ENCODE assay signal across 13 cellular contexts in the genomic region with DNA sequence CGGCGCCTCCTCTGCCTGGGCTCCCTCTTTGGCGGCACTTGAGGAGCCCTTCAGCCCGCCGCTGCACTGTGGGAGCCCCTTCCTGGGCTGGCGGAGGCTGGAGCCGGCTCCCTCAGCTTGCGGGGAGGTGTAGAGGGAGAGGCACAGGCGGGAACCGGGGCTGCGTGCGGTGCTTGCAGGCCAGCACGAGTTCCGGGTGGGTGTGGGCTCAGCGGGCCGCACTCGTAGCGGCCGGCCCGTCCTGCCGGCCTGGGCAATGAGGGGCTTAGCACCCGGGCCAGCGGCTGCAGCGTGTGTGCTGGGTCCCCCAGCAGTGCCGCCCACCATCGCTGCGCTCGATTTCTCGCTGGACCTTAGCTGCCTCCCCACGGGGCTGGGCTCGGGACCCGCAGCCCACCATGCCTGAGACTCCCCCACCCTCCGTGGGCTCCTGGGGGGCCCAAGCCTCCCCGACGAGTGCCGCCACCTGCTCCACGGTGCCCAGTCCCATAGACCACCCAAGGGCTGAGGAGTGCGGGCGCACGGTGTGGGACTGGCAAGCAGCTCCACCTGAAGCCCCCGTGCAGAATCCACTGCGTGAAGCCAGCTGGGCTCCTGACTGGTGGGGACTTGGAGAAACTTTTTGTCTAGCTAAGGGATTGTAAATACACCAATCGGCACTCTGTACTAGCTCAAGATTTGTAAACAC.
A peak's percentile ranks its signal among the peaks of the same experiment; 100 is the strongest.
DNase-seq lines count a peak whose midpoint lies in the region; ATAC-seq and TF ChIP-seq lines count a peak whose summit lies in the region.
"Had no signal": no experiment of that assay in that cellular context is flagged by ENCODE, and none has a peak within 500 bp of the region (broad histone marks: within the 10 kb centered on the region; RNA-seq: fewer than 3 reads in every experiment).

No MANE protein-coding gene starts in this region.

- H3K36me3 Mint-ChIP-seq in activated T-cell treated with anti-CD3 and anti-CD28 coated beads, Interleukin-2, amount 50 U/mL, for 72 hours (ENCODE audit: insufficient read depth in 2 of 2), result peaks cover 18 to 20% of the 10 kb centered on the region in 2 donors
- peaks cover 43% of the 10 kb centered on the region for H3K36me3 Mint-ChIP-seq in effector memory CD8-positive, alpha-beta T cell (ENCODE audit: insufficient read depth)
- H3K36me3 Mint-ChIP-seq in stimulated activated effector memory CD8-positive, alpha-beta T cell treated with anti-CD3 and anti-CD28 coated beads, Interleukin-12 subunit alpha, Interleukin-12 subunit beta, amount 100 ng/mL, for 72 hours, result peaks cover 48% of the 10 kb centered on the region

- no peak for DNase-seq in activated T-cell treated with anti-CD3 and anti-CD28 coated beads, Interleukin-2, amount 50 U/mL, for 72 hours
- DNase-seq in activated T-cell treated with anti-CD3 and anti-CD28 coated beads, Interleukin-2, amount 50 U/mL, for 48 hours, result no peak
- DNase-seq in NB4 (ENCODE audit: low read depth) (no peak), HuH-7.5 (ENCODE audit: low spot score) (no peak)
- no peak for DNase-seq in effector memory CD8-positive, alpha-beta T cell
- DNase-seq in stimulated activated effector memory CD8-positive, alpha-beta T cell treated with anti-CD3 and anti-CD28 coated beads, Interleukin-12 subunit alpha, Interleukin-12 subunit beta, amount 100 ng/mL, for 72 hours (ENCODE audit: low spot score in 2 of 2), result no peak
- DNase-seq in stimulated activated CD4-positive, alpha-beta T cell treated with anti-CD3 and anti-CD28 coated beads, Interleukin-4, amount 100 ng/mL, for 4 hours, result no peak
- DNase-seq: hypothalamus, NCI-H146 had no signal

- no peaks in the 10 kb centered on the region for H3K27me3 Mint-ChIP-seq in activated T-cell treated with anti-CD3 and anti-CD28 coated beads, Interleukin-2, amount 50 U/mL, for 72 hours (ENCODE audit: low read depth)
- no peaks in the 10 kb centered on the region for H3K27me3 Mint-ChIP-seq in effector memory CD8-positive, alpha-beta T cell
- H3K27me3 Mint-ChIP-seq: progenitor cell of endocrine pancreas had no signal

- ATAC-seq in activated T-cell treated with anti-CD3 and anti-CD28 coated beads, Interleukin-2, amount 50 U/mL, for 72 hours (replicated peaks in 1 of 2), result no peak
- no peak for ATAC-seq in effector memory CD8-positive, alpha-beta T cell (replicated peaks)
- no peak for ATAC-seq in stimulated activated effector memory CD8-positive, alpha-beta T cell treated with anti-CD3 and anti-CD28 coated beads, Interleukin-12 subunit alpha, Interleukin-12 subunit beta, amount 100 ng/mL, for 72 hours
- no peak for ATAC-seq in HG03571 (IDR thresholded peaks at IDR 0.05; ENCODE audit: unreplicated experiment)
- ATAC-seq: left colon, Right ventricle myocardium inferior had no signal

- H3K4me3 ChIP-seq in NB4 (ENCODE audit: low read depth, low read length), result peak overlapping the region; percentile 30

- H3K27ac Mint-ChIP-seq in activated T-cell treated with anti-CD3 and anti-CD28 coated beads, Interleukin-2, amount 50 U/mL, for 72 hours, result no peak overlapping the region
- peak overlapping the region; percentile 100 for H3K27ac Mint-ChIP-seq in effector memory CD8-positive, alpha-beta T cell
- H3K27ac Mint-ChIP-seq in stimulated activated effector memory CD8-positive, alpha-beta T cell treated with anti-CD3 and anti-CD28 coated beads, Interleukin-12 subunit alpha, Interleukin-12 subunit beta, amount 100 ng/mL, for 72 hours, result peak overlapping the region; percentile 100

- peaks cover 54% of the 10 kb centered on the region for H3K4me1 Mint-ChIP-seq in activated T-cell treated with anti-CD3 and anti-CD28 coated beads, Interleukin-2, amount 50 U/mL, for 72 hours (ENCODE audit: low read depth)
- H3K4me1 Mint-ChIP-seq in effector memory CD8-positive, alpha-beta T cell (ENCODE audit: low read depth in 2 of 2), result peaks cover 29 to 40% of the 10 kb centered on the region in 2 donors
- peaks cover 45% of the 10 kb centered on the region for H3K4me1 Mint-ChIP-seq in stimulated activated effector memory CD8-positive, alpha-beta T cell treated with anti-CD3 and anti-CD28 coated beads, Interleukin-12 subunit alpha, Interleukin-12 subunit beta, amount 100 ng/mL, for 72 hours

- TF ChIP-seq CTCF in NB4 (IDR thresholded peaks at IDR 0.05; ENCODE audit: low read depth, low read length), result no peak

- H3K9me3 Mint-ChIP-seq in activated T-cell treated with anti-CD3 and anti-CD28 coated beads, Interleukin-2, amount 50 U/mL, for 72 hours, result no peaks in the 10 kb centered on the region
- H3K9me3 Mint-ChIP-seq in effector memory CD8-positive, alpha-beta T cell, result no peaks in the 10 kb centered on the region
- no peaks in the 10 kb centered on the region for H3K9me3 Mint-ChIP-seq in stimulated activated effector memory CD8-positive, alpha-beta T cell treated with anti-CD3 and anti-CD28 coated beads, Interleukin-12 subunit alpha, Interleukin-12 subunit beta, amount 100 ng/mL, for 72 hours

- TF ChIP-seq POLR2A in NB4 (IDR thresholded peaks at IDR 0.05; ENCODE audit: extremely low read depth, insufficient read length), result no peak

- peak overlapping the region; percentile 93 to 96 for H3K4me3 Mint-ChIP-seq in activated T-cell treated with anti-CD3 and anti-CD28 coated beads, Interleukin-2, amount 50 U/mL, for 72 hours
- peak overlapping the region; percentile 95 to 96 for H3K4me3 Mint-ChIP-seq in effector memory CD8-positive, alpha-beta T cell
- peak overlapping the region; percentile 94 for H3K4me3 Mint-ChIP-seq in stimulated activated effector memory CD8-positive, alpha-beta T cell treated with anti-CD3 and anti-CD28 coated beads, Interleukin-12 subunit alpha, Interleukin-12 subunit beta, amount 100 ng/mL, for 72 hours
